In the genomic region with DNA sequence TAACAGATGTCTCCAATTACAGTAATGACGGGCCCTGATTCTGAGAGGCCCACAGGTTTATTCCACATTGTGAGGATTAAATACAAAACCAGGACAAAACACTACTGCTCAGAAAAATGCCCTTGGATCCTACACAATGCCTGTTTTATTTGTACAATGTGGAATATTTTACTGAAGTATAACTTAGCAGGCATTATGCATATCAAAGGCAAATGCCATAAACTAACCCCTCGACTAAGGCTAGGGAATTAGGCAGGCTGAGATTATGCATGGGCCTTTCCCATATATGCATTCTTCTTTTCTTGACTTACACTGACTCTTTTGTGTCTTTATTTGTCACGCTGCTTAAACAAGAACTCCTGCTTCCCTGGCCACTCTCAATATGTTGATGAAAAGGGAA, we compare ENCODE assay signal across 21 cellular contexts.
A peak's percentile ranks its signal among the peaks of the same experiment; 100 is the strongest.
DNase-seq lines count a peak whose midpoint lies in the region; TF ChIP-seq lines count a peak whose summit lies in the region.
"Had no signal": no experiment of that assay in that cellular context is flagged by ENCODE, and none has a peak within 500 bp of the region (broad histone marks: within the 10 kb centered on the region; RNA-seq: fewer than 3 reads in every experiment).

No MANE protein-coding gene starts in this region.

- H3K36me3 ChIP-seq in endodermal cell (ENCODE audit: control insufficient read depth, insufficient read depth, low read length) (no peaks in the 10 kb centered on the region), neural progenitor cell (no peaks in the 10 kb centered on the region)

- H3K79me2 ChIP-seq in neural progenitor cell (ENCODE audit: low read depth), result no peaks in the 10 kb centered on the region

- H3K27ac ChIP-seq in endodermal cell (ENCODE audit: low read depth, low read length), result peak overlapping the region; percentile 16
- no peak overlapping the region for H3K27ac ChIP-seq in neural progenitor cell
- H3K27ac ChIP-seq in coronary artery, result no peak overlapping the region
- H3K27ac ChIP-seq: KMS-11, RWPE1 had no signal

- H3F3A ChIP-seq in neural progenitor cell (ENCODE audit: low read depth), result peaks cover 3% of the 10 kb centered on the region

- no peaks in the 10 kb centered on the region for H3K36me3 Mint-ChIP-seq in endodermal cell (ENCODE audit: low read depth)
- H3K36me3 Mint-ChIP-seq in neural progenitor cell, result no peaks in the 10 kb centered on the region

- 65 to 80% methylated on average over 2 to 3 of the region's 3 CpGs for WGBS in endodermal cell (ENCODE audit: insufficient coverage in 1 of 2, insufficient read length in 1 of 2), 2 experiments

- DNase-seq in D341Med (ENCODE audit: low spot score), result peak; percentile 36
- DNase-seq in NCI-H82 treated with DMSO at 0.1 percent for 48 hours (lab: John Stamatoyannopoulos, UW; ENCODE audit: unreplicated experiment), result peak; percentile 48
- DNase-seq in endodermal cell, result no peak
- DNase-seq in neural progenitor cell (ENCODE audit: low spot score), result peak; percentile 49
- no peak for DNase-seq in activated gamma-delta T cell treated with Interleukin-2 at 50 U/mL for 16 hours
- no peak for DNase-seq in SW480 (ENCODE audit: low spot score)
- no peak for DNase-seq in activated T-cell treated with anti-CD3 and anti-CD28 coated beads for 4 hours
- DNase-seq in coronary artery (ENCODE audit: low spot score), result no peak
- DNase-seq: DMS 273 treated with DMSO at 0.1 percent for 48 hours, GOT3, IMR-90, NCI-H1105, NCI-H1694 treated with DMSO at 0.1 percent for 48 hours, NCI-H2081 treated with DMSO at 0.1 percent for 48 hours, NCI-H446, NCI-H526 treated with DMSO at 0.1 percent for 48 hours, SHP77 treated with DMSO at 0.1 percent for 48 hours, SK-N-SH had no signal

- no peaks in the 10 kb centered on the region for H3K9me3 ChIP-seq in endodermal cell (ENCODE audit: control insufficient read depth, low read length)
- H3K9me3 ChIP-seq in neural progenitor cell (ENCODE audit: low read depth), result no peaks in the 10 kb centered on the region
- H3K9me3 ChIP-seq: SK-N-SH had no signal

- H3K4me1 ChIP-seq in endodermal cell (ENCODE audit: control insufficient read depth, insufficient read depth, low read length) (no peaks in the 10 kb centered on the region), neural progenitor cell (peaks cover 14% of the 10 kb centered on the region)

- H3K9me3 Mint-ChIP-seq in endodermal cell (no peaks in the 10 kb centered on the region), neural progenitor cell (no peaks in the 10 kb centered on the region)

- no peak overlapping the region for H2AFZ ChIP-seq in neural progenitor cell (replicated peaks)

- H3K4me3 ChIP-seq in endodermal cell (ENCODE audit: low read length), result no peak overlapping the region
- H3K4me3 ChIP-seq in neural progenitor cell, result no peak overlapping the region
- H3K4me3 ChIP-seq in coronary artery, result no peak overlapping the region

- peaks cover 31% of the 10 kb centered on the region for H3K27me3 Mint-ChIP-seq in endodermal cell (ENCODE audit: insufficient read depth)
- H3K27me3 Mint-ChIP-seq in neural progenitor cell (ENCODE audit: insufficient read depth, low read depth), result peaks cover 7% of the 10 kb centered on the region
- H3K27me3 Mint-ChIP-seq: B cell had no signal

- H4K20me1 ChIP-seq in neural progenitor cell (ENCODE audit: low read depth), result no peaks in the 10 kb centered on the region

- H3K9ac ChIP-seq in endodermal cell (ENCODE audit: extremely low read depth, low read length, poor library complexity, severe bottlenecking) (no peak overlapping the region), neural progenitor cell (no peak overlapping the region)
- H3K9ac ChIP-seq: KMS-11, SK-N-SH had no signal

- peak overlapping the region; percentile 39 for H3K4me2 ChIP-seq in neural progenitor cell
- H3K4me2 ChIP-seq: KMS-11, SK-N-SH had no signal

- H3K4me3 Mint-ChIP-seq in endodermal cell (no peak overlapping the region), neural progenitor cell (no peak overlapping the region)
- H3K4me3 Mint-ChIP-seq: B cell had no signal

- TF ChIP-seq CTCF in endodermal cell (conservative IDR thresholded peaks at IDR 0.05), result no peak
- no peak for TF ChIP-seq CTCF in neural progenitor cell (IDR thresholded peaks at IDR 0.05)
- TF ChIP-seq CTCF in coronary artery (IDR thresholded peaks at IDR 0.05), result no peak

- H3K27ac Mint-ChIP-seq in endodermal cell (no peak overlapping the region), neural progenitor cell (no peak overlapping the region)
- H3K27ac Mint-ChIP-seq: B cell had no signal

- H3K27me3 ChIP-seq in endodermal cell (ENCODE audit: control insufficient read depth, insufficient read depth, low read length, poor library complexity, severe bottlenecking) (peaks cover 20% of the 10 kb centered on the region), neural progenitor cell (no peaks in the 10 kb centered on the region)

- peaks cover 5% of the 10 kb centered on the region for H3K4me1 Mint-ChIP-seq in endodermal cell
- peaks cover 8% of the 10 kb centered on the region for H3K4me1 Mint-ChIP-seq in neural progenitor cell
- H3K4me1 Mint-ChIP-seq: B cell had no signal

Comparison
In these comparisons a context has a peak if more than half of its experiments do, and no peak if none do; other contexts are left out.
1. DNase-seq: peak in D341Med (single experiment), NCI-H82 treated with DMSO at 0.1 percent for 48 hours (single experiment) and neural progenitor cell (single experiment); none in endodermal cell (single experiment), activated gamma-delta T cell treated with Interleukin-2 at 50 U/mL for 16 hours (single experiment), SW480 (single experiment), activated T-cell treated with anti-CD3 and anti-CD28 coated beads for 4 hours (single experiment) and coronary artery (single experiment).